30 cellular contexts compared by ENCODE assay signal in the genomic region with DNA sequence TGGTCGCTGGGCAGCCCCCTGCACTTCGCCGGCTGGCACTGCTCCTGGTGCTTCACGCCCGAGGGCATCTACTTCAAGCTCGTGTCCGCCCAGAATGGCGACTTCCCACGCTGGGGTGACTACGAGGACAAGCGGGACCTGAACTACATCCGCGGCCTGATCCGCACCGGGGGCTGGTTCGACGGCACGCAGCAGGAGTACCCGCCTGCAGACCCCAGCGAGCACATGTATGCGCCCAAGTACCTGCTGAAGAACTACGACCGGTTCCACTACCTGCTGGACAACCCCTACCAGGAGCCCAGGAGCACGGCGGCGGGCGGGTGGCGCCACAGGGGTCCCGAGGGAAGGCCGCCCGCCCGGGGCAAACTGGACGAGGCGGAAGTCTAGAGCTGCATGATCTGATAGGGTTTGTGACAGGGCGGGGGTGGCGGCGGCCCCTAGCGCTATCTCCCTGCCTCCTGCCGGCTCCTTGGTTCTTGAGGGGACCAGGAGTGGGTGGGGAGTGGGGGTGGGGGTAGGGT. TPM values are rescaled to one million over a fixed set of nuclear protein-coding genes. Genes with fewer than 3 reads are reported as not detected.
"Had no signal": no experiment of that assay in that cellular context is flagged by ENCODE, and none has a peak within 500 bp of the region (broad histone marks: within the 10 kb centered on the region; RNA-seq: fewer than 3 reads in every experiment).

No MANE protein-coding gene starts in this region.

- DNase-seq: activated CD4-positive, alpha-beta memory T cell treated with anti-CD3 and anti-CD28 coated beads, Interleukin-2, amount 10 ng/mL, durations not matched to agents 7 days and 5 days; activated CD4-positive, alpha-beta T cell treated with anti-CD3 and anti-CD28 coated beads for 1 hour; activated CD4-positive, alpha-beta T cell treated with anti-CD3 and anti-CD28 coated beads, Interleukin-2, amount 10 ng/mL, durations not matched to agents 7 days and 5 days; activated gamma-delta T cell treated with Interleukin-2 at 50 U/mL for 16 hours; activated naive CD4-positive, alpha-beta T cell treated with anti-CD3 and anti-CD28 coated beads, Interleukin-2, amount 50 U/mL, for 16 hours; activated T-cell treated with anti-CD3 and anti-CD28 coated beads, Interleukin-2, amount 50 U/mL, for 4 hours; anterior cingulate cortex; body of pancreas; effector memory CD4-positive, alpha-beta T cell; immature natural killer cell; kidney glomerular epithelial cell; lower lobe of right lung; mesendoderm; natural killer cell; small intestine; stimulated activated CD4-positive, alpha-beta T cell treated with anti-CD3 and anti-CD28 coated beads, Interleukin-4, amount 100 ng/mL, for 24 hours; trophoblast cell; uterus had no signal

- H3K27ac Mint-ChIP-seq: activated CD4-positive, alpha-beta memory T cell treated with anti-CD3 and anti-CD28 coated beads, Interleukin-2, amount 10 ng/mL, durations not matched to agents 7 days and 5 days; activated CD4-positive, alpha-beta T cell treated with anti-CD3 and anti-CD28 coated beads, Interleukin-2, amount 10 ng/mL, durations not matched to agents 7 days and 5 days; activated T-helper 17 cell treated with anti-CD3 and anti-CD28 coated beads, Interleukin-2, amount 50 U/mL, for 72 hours; immature natural killer cell; natural killer cell; neural progenitor cell; stimulated activated effector memory CD8-positive, alpha-beta T cell treated with anti-CD3 and anti-CD28 coated beads, Interleukin-12 subunit alpha, Interleukin-12 subunit beta, amount 100 ng/mL, for 72 hours; stimulated activated naive CD8-positive, alpha-beta T cell treated with anti-CD3 and anti-CD28 coated beads, Interleukin-15, Interleukin-2, amounts not matched to agents 100 ng/mL and 50 ng/mL, for 24 hours; WTC11 had no signal

- H3K4me1 ChIP-seq: body of pancreas, neural progenitor cell, uterus had no signal

- H3K4me2 ChIP-seq: hepatocyte, neural progenitor cell had no signal

- H3K36me3 Mint-ChIP-seq: immature natural killer cell; natural killer cell; stimulated activated effector memory CD8-positive, alpha-beta T cell treated with anti-CD3 and anti-CD28 coated beads, Interleukin-12 subunit alpha, Interleukin-12 subunit beta, amount 100 ng/mL, for 72 hours; WTC11 had no signal

- H3K27me3 ChIP-seq: body of pancreas, hepatocyte, neural progenitor cell, uterus had no signal

- H3K9ac ChIP-seq: neural progenitor cell had no signal

- H3K36me3 ChIP-seq: lower lobe of right lung, neural progenitor cell, thoracic aorta, uterus had no signal

- H3K9me3 Mint-ChIP-seq: activated CD4-positive, alpha-beta memory T cell treated with anti-CD3 and anti-CD28 coated beads, Interleukin-2, amount 10 ng/mL, durations not matched to agents 7 days and 5 days; activated CD4-positive, alpha-beta T cell treated with anti-CD3 and anti-CD28 coated beads, Interleukin-2, amount 10 ng/mL, durations not matched to agents 7 days and 5 days; activated T-cell treated with anti-CD3 and anti-CD28 coated beads, Interleukin-2, amount 50 U/mL, for 4 hours; activated T-helper 17 cell treated with anti-CD3 and anti-CD28 coated beads, Interleukin-2, amount 50 U/mL, for 72 hours; immature natural killer cell; natural killer cell; neural progenitor cell; stimulated activated effector memory CD8-positive, alpha-beta T cell treated with anti-CD3 and anti-CD28 coated beads, Interleukin-12 subunit alpha, Interleukin-12 subunit beta, amount 100 ng/mL, for 72 hours; stimulated activated naive CD8-positive, alpha-beta T cell treated with anti-CD3 and anti-CD28 coated beads, Interleukin-15, Interleukin-2, amounts not matched to agents 100 ng/mL and 50 ng/mL, for 24 hours; WTC11 had no signal

- H3K4me3 Mint-ChIP-seq: activated CD4-positive, alpha-beta memory T cell treated with anti-CD3 and anti-CD28 coated beads, Interleukin-2, amount 10 ng/mL, durations not matched to agents 7 days and 5 days; activated CD4-positive, alpha-beta T cell treated with anti-CD3 and anti-CD28 coated beads, Interleukin-2, amount 10 ng/mL, durations not matched to agents 7 days and 5 days; activated T-cell treated with anti-CD3 and anti-CD28 coated beads, Interleukin-2, amount 50 U/mL, for 4 hours; activated T-helper 17 cell treated with anti-CD3 and anti-CD28 coated beads, Interleukin-2, amount 50 U/mL, for 72 hours; immature natural killer cell; natural killer cell; neural progenitor cell; stimulated activated effector memory CD8-positive, alpha-beta T cell treated with anti-CD3 and anti-CD28 coated beads, Interleukin-12 subunit alpha, Interleukin-12 subunit beta, amount 100 ng/mL, for 72 hours; stimulated activated naive CD8-positive, alpha-beta T cell treated with anti-CD3 and anti-CD28 coated beads, Interleukin-15, Interleukin-2, amounts not matched to agents 100 ng/mL and 50 ng/mL, for 24 hours; WTC11 had no signal

- ATAC-seq: activated T-cell treated with anti-CD3 and anti-CD28 coated beads, Interleukin-2, amount 50 U/mL, for 4 hours; activated T-helper 17 cell treated with anti-CD3 and anti-CD28 coated beads, Interleukin-2, amount 50 U/mL, for 72 hours; body of pancreas; gastroesophageal sphincter; left lobe of liver; natural killer cell; sciatic nerve; stimulated activated effector memory CD8-positive, alpha-beta T cell treated with anti-CD3 and anti-CD28 coated beads, Interleukin-12 subunit alpha, Interleukin-12 subunit beta, amount 100 ng/mL, for 72 hours; WTC11 had no signal

- H3K9me3 ChIP-seq: body of pancreas, gastroesophageal sphincter, lower lobe of right lung, thoracic aorta, uterus had no signal

- H2AFZ ChIP-seq: hepatocyte, neural progenitor cell had no signal

- H3K27ac ChIP-seq: body of pancreas, gastroesophageal sphincter, hepatocyte, neural progenitor cell, thoracic aorta, uterus had no signal

- H3K4me3 ChIP-seq: body of pancreas, gastroesophageal sphincter, hepatocyte, lower lobe of right lung, neural progenitor cell, thoracic aorta, uterus had no signal

- H3K27me3 Mint-ChIP-seq: activated CD4-positive, alpha-beta T cell treated with anti-CD3 and anti-CD28 coated beads, Interleukin-2, amount 10 ng/mL, durations not matched to agents 7 days and 5 days; activated T-helper 17 cell treated with anti-CD3 and anti-CD28 coated beads, Interleukin-2, amount 50 U/mL, for 72 hours; stimulated activated naive CD8-positive, alpha-beta T cell treated with anti-CD3 and anti-CD28 coated beads, Interleukin-15, Interleukin-2, amounts not matched to agents 100 ng/mL and 50 ng/mL, for 24 hours had no signal

RNA-seq across cellular contexts. Expression of a gene that starts 31.8 kb away (rescaled TPM):
- total RNA-seq: dermis microvascular lymphatic vessel endothelial cell, fibroblast of lung had no signal
- polyA plus RNA-seq: immature natural killer cell had no signal
